Comparison of ENCODE assay signal across 20 cellular contexts in genomic region chr5:91288517-91288916, GRCh38.
A peak's percentile ranks its signal among the peaks of the same experiment; 100 is the strongest.
DNase-seq lines count a peak whose midpoint lies in the region; ATAC-seq and TF ChIP-seq lines count a peak whose summit lies in the region.
"Had no signal": no experiment of that assay in that cellular context is flagged by ENCODE, and none has a peak within 500 bp of the region (broad histone marks: within the 10 kb centered on the region; RNA-seq: fewer than 3 reads in every experiment).

No MANE protein-coding gene starts in this region.

- H3K4me2 ChIP-seq in neural progenitor cell = no peak overlapping the region

- H3K4me1 Mint-ChIP-seq in neural progenitor cell = peaks cover 22% of the 10 kb centered on the region
- peaks cover 25% of the 10 kb centered on the region for H3K4me1 Mint-ChIP-seq in T-helper 2 cell treated with Interferon-gamma antibody and Interleukin-4, amounts not matched to agents 5 μg/mL and 100 μg/mL, for 36 hours (ENCODE audit: low read depth)

- peak overlapping the region; percentile 55 for H2AFZ ChIP-seq in neural progenitor cell (replicated peaks)

- no peak overlapping the region for H3K4me3 ChIP-seq in gastroesophageal sphincter
- no peak overlapping the region for H3K4me3 ChIP-seq in neural progenitor cell
- no peak overlapping the region for H3K4me3 ChIP-seq in thyroid gland (replicated peaks in 1 of 3)
- no peak overlapping the region for H3K4me3 ChIP-seq in suprapubic skin
- H3K4me3 ChIP-seq in foreskin fibroblast (ENCODE audit: low read depth in 1 of 2, low read length in 2 of 2) = no peak overlapping the region
- H3K4me3 ChIP-seq: K562, right lobe of liver had no signal

- H3K9ac ChIP-seq in neural progenitor cell = no peak overlapping the region

- peaks cover 18% of the 10 kb centered on the region for H3K9me3 Mint-ChIP-seq in neural progenitor cell
- peaks cover 17% of the 10 kb centered on the region for H3K9me3 Mint-ChIP-seq in T-helper 2 cell treated with Interferon-gamma antibody and Interleukin-4, amounts not matched to agents 5 μg/mL and 100 μg/mL, for 36 hours
- H3K9me3 Mint-ChIP-seq: HFFc6 had no signal

- peak; percentile 57 for ATAC-seq in gastroesophageal sphincter
- ATAC-seq: activated CD8-positive, alpha-beta T cell treated with anti-CD3 and anti-CD28 coated beads for 36 hours; K562; right lobe of liver had no signal

- TF ChIP-seq POLR2A in gastroesophageal sphincter (IDR thresholded peaks at IDR 0.05) (no peak), thyroid gland (IDR thresholded peaks at IDR 0.05) (no peak), suprapubic skin (IDR thresholded peaks at IDR 0.05) (no peak)

- H3K27ac ChIP-seq in gastroesophageal sphincter (peak overlapping the region; percentile 29 to 56 (median 48)), neural progenitor cell (no peak overlapping the region), thyroid gland (peak overlapping the region; percentile 32 to 47 (median 46)), suprapubic skin (no peak overlapping the region)
- H3K27ac ChIP-seq: right lobe of liver had no signal

- H3K4me1 ChIP-seq in gastroesophageal sphincter (peaks cover 8 to 27% (median 8%) of the 10 kb centered on the region in 3 donors), neural progenitor cell (peaks cover 20% of the 10 kb centered on the region), thyroid gland (peaks cover 17 to 27% of the 10 kb centered on the region in 2 donors), suprapubic skin (peaks cover 2% of the 10 kb centered on the region)
- H3K4me1 ChIP-seq: right lobe of liver had no signal

- H3K36me3 ChIP-seq in gastroesophageal sphincter (no peaks in the 10 kb centered on the region), neural progenitor cell (no peaks in the 10 kb centered on the region), thyroid gland (no peaks in the 10 kb centered on the region), suprapubic skin (no peaks in the 10 kb centered on the region)
- H3K36me3 ChIP-seq: right lobe of liver had no signal

- no peaks in the 10 kb centered on the region for H4K20me1 ChIP-seq in neural progenitor cell (ENCODE audit: low read depth)

- TF ChIP-seq EP300 in gastroesophageal sphincter (IDR thresholded peaks at IDR 0.05) = no peak
- no peak for TF ChIP-seq EP300 in suprapubic skin (IDR thresholded peaks at IDR 0.05)

- WGBS in gastroesophageal sphincter (ENCODE audit: low coverage in 1 of 2), 2 donors = 0 to 41% methylated on average over 1 to 2 of the region's 2 CpGs
- 81 to 89% methylated on average over 2 of the region's 2 CpGs for WGBS in thyroid gland, 2 donors
- WGBS in suprapubic skin = 72% methylated on average over 2 of the region's 2 CpGs

- H3K27ac Mint-ChIP-seq in neural progenitor cell = no peak overlapping the region
- no peak overlapping the region for H3K27ac Mint-ChIP-seq in T-helper 2 cell treated with Interferon-gamma antibody and Interleukin-4, amounts not matched to agents 5 μg/mL and 100 μg/mL, for 36 hours
- H3K27ac Mint-ChIP-seq: activated CD8-positive, alpha-beta T cell treated with anti-CD3 and anti-CD28 coated beads for 36 hours; activated naive CD4-positive, alpha-beta T cell treated with anti-CD3 and anti-CD28 coated beads for 36 hours; activated T-cell treated with anti-CD3 and anti-CD28 coated beads, Interleukin-2, amount 50 U/mL, for 24 hours; HFFc6 had no signal

- no peak overlapping the region for H3K4me3 Mint-ChIP-seq in neural progenitor cell
- no peak overlapping the region for H3K4me3 Mint-ChIP-seq in T-helper 2 cell treated with Interferon-gamma antibody and Interleukin-4, amounts not matched to agents 5 μg/mL and 100 μg/mL, for 36 hours
- H3K4me3 Mint-ChIP-seq: activated CD8-positive, alpha-beta T cell treated with anti-CD3 and anti-CD28 coated beads for 36 hours; activated naive CD4-positive, alpha-beta T cell treated with anti-CD3 and anti-CD28 coated beads for 36 hours; activated T-cell treated with anti-CD3 and anti-CD28 coated beads, Interleukin-2, amount 50 U/mL, for 24 hours; HFFc6 had no signal

- intact Hi-C loops in thyroid gland (cut with DNase I) = no loop called here

- peak; percentile 43 for DNase-seq in NCI-H82 treated with DMSO at 0.1 percent for 48 hours (lab: John Stamatoyannopoulos, UW; ENCODE audit: unreplicated experiment)
- DNase-seq in neural progenitor cell (ENCODE audit: low spot score) = no peak
- no peak for DNase-seq in thyroid gland
- no peak for DNase-seq in suprapubic skin (ENCODE audit: low spot score in 2 of 2)
- DNase-seq in DMS 273 (lab: John Stamatoyannopoulos, UW; ENCODE audit: unreplicated experiment) = no peak
- no peak for DNase-seq in T-helper 2 cell treated with Interferon-gamma antibody and Interleukin-4, amounts not matched to agents 5 μg/mL and 100 μg/mL, for 36 hours (ENCODE audit: low spot score)
- DNase-seq in foreskin fibroblast = no peak
- DNase-seq: activated CD8-positive, alpha-beta T cell treated with anti-CD3 and anti-CD28 coated beads for 36 hours; activated naive CD4-positive, alpha-beta T cell treated with anti-CD3 and anti-CD28 coated beads for 36 hours; activated T-cell treated with anti-CD3 and anti-CD28 coated beads, Interleukin-2, amount 50 U/mL, for 24 hours; DMS79 treated with DMSO at 0.1 percent for 48 hours; HFFc6; hypothalamus; NCI-H69; OCI-M1; right lobe of liver; stimulated activated CD4-positive, alpha-beta T cell treated with anti-CD3 and anti-CD28 coated beads, Interleukin-1b, Interleukin-23, amount 100 ng/mL, for 48 hours; stimulated activated naive CD4-positive, alpha-beta T cell treated with Interleukin-2 at 50 U/mL for 16 hours had no signal

- peaks cover 16% of the 10 kb centered on the region for H3F3A ChIP-seq in neural progenitor cell (ENCODE audit: low read depth)

- no peaks in the 10 kb centered on the region for H3K79me2 ChIP-seq in neural progenitor cell (ENCODE audit: low read depth)

- peaks cover 3% of the 10 kb centered on the region for H3K36me3 Mint-ChIP-seq in neural progenitor cell
- H3K36me3 Mint-ChIP-seq in T-helper 2 cell treated with Interferon-gamma antibody and Interleukin-4, amounts not matched to agents 5 μg/mL and 100 μg/mL, for 36 hours (ENCODE audit: low read depth) = peaks cover 9% of the 10 kb centered on the region

- H3K9me3 ChIP-seq in gastroesophageal sphincter = no peaks in the 10 kb centered on the region
- no peaks in the 10 kb centered on the region for H3K9me3 ChIP-seq in neural progenitor cell (ENCODE audit: low read depth)
- H3K9me3 ChIP-seq in thyroid gland = no peaks in the 10 kb centered on the region
- no peaks in the 10 kb centered on the region for H3K9me3 ChIP-seq in suprapubic skin
- H3K9me3 ChIP-seq: right lobe of liver had no signal

- H3K27me3 ChIP-seq in gastroesophageal sphincter (no peaks in the 10 kb centered on the region), neural progenitor cell (no peaks in the 10 kb centered on the region), thyroid gland (no peaks in the 10 kb centered on the region), suprapubic skin (no peaks in the 10 kb centered on the region)
- H3K27me3 ChIP-seq: right lobe of liver had no signal

- H3K27me3 Mint-ChIP-seq in neural progenitor cell (ENCODE audit: insufficient read depth, low read depth) = peaks cover 7% of the 10 kb centered on the region
- H3K27me3 Mint-ChIP-seq in T-helper 2 cell treated with Interferon-gamma antibody and Interleukin-4, amounts not matched to agents 5 μg/mL and 100 μg/mL, for 36 hours (ENCODE audit: low read depth) = no peaks in the 10 kb centered on the region
- H3K27me3 Mint-ChIP-seq: activated CD8-positive, alpha-beta T cell treated with anti-CD3 and anti-CD28 coated beads for 36 hours; activated T-cell treated with anti-CD3 and anti-CD28 coated beads, Interleukin-2, amount 50 U/mL, for 24 hours had no signal

- TF ChIP-seq CTCF in gastroesophageal sphincter (IDR thresholded peaks at IDR 0.05) (no peak), neural progenitor cell (IDR thresholded peaks at IDR 0.05) (no peak), thyroid gland (IDR thresholded peaks at IDR 0.05) (no peak), suprapubic skin (IDR thresholded peaks at IDR 0.05) (no peak), foreskin fibroblast (IDR thresholded peaks at IDR 0.05; ENCODE audit: low read depth, low read length) (no peak)

Comparison
In these comparisons a context has a peak if more than half of its experiments do, and no peak if none do; other contexts are left out.
1. H3K27ac ChIP-seq: peak in gastroesophageal sphincter (4 of 4) and thyroid gland (3 of 3); none in neural progenitor cell (single experiment) and suprapubic skin (single experiment).